ENCODE assay signal across 10 cellular contexts in the genomic region with DNA sequence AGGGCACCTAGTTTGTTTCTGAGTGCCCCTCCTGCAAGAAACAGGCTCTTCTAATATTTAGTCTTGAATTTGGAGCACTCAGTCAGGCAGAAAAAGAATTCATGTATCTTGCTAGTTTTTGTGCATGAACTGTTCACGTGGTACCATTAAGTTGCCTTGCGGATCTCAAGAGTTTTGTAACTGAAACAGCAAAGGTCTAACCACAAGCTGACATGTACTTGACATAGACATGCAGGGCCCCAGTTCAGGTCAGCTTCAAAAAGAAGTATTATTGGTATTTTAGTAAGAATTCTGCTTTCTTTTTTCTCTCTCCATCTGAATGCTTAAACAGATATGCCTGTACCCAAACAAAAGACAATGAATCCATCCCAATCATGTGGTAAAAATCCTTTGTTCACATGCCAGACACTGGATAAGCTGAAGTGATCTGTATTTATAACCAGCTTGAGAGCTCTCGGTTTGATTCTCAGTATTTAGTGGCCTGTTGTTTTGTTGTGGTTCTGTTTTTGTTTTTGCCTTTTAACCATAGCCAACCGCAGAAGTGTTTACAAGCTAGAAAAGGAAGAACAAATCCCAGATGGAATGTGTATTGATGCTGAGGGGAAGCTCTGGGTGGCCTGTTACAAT. TPM values are rescaled to one million over a fixed set of nuclear protein-coding genes. Genes with fewer than 3 reads are reported as not detected.
DNase-seq lines count a peak whose midpoint lies in the region; ATAC-seq, FAIRE-seq and TF ChIP-seq lines count a peak whose summit lies in the region.
"Had no signal": no experiment of that assay in that cellular context is flagged by ENCODE, and none has a peak within 500 bp of the region (broad histone marks: within the 10 kb centered on the region; RNA-seq: fewer than 3 reads in every experiment).

No MANE protein-coding gene starts in this region.

- WGBS in HepG2 (ENCODE audit: low lambda C conversion rate) = 40% methylated on average over 4 of the region's 4 CpGs
- WGBS in right lobe of liver (ENCODE audit: insufficient coverage, low coverage, low lambda C conversion rate, missing lambda C conversion rate) = 27% methylated on average over 3 of the region's 4 CpGs
- WGBS in thyroid gland, 2 donors = 11 to 16% methylated on average over 3 to 4 of the region's 4 CpGs

- TF ChIP-seq CTCF in HepG2 (CRISPR knock-in tag; IDR thresholded peaks at IDR 0.05) = no peak
- no peak for TF ChIP-seq CTCF in right lobe of liver (IDR thresholded peaks at IDR 0.05)
- TF ChIP-seq CTCF in thyroid gland (IDR thresholded peaks at IDR 0.05) = no peak

- H3K4me1 ChIP-seq in HepG2 (ENCODE audit: insufficient read depth, low read length) (peaks cover 27% of the 10 kb centered on the region), right lobe of liver (no peaks in the 10 kb centered on the region), thyroid gland (peaks cover 0 to 16% of the 10 kb centered on the region in 2 donors)

- intact Hi-C loops in HepG2 (cut with micrococcal nuclease; ENCODE audit: unreplicated experiment) (loop anchor here (5.0 kb wide), 1 partner anchor 59 kb away; no protein-coding TSS in a partner anchor), right lobe of liver (cut with DNase I) (no loop called here), thyroid gland (cut with DNase I) (no loop called here)

- TF ChIP-seq POLR2A in HepG2 (IDR thresholded peaks at IDR 0.05; ENCODE audit: insufficient read depth in 1 of 2, low read depth in 2 of 2, low read length in 2 of 2) (no peak), right lobe of liver (IDR thresholded peaks at IDR 0.05) (no peak), thyroid gland (IDR thresholded peaks at IDR 0.05) (no peak)

- no peak overlapping the region for H2AFZ ChIP-seq in HepG2 (ENCODE audit: low read length)

- no peaks in the 10 kb centered on the region for H3K27me3 ChIP-seq in HepG2 (ENCODE audit: control insufficient read depth in 1 of 2, insufficient read depth in 2 of 2, low read length in 2 of 2)
- no peaks in the 10 kb centered on the region for H3K27me3 ChIP-seq in right lobe of liver
- H3K27me3 ChIP-seq in thyroid gland = no peaks in the 10 kb centered on the region

- H3K36me3 ChIP-seq in HepG2 (replicated peaks in 1 of 2; ENCODE audit: control insufficient read depth in 1 of 2, insufficient read depth in 2 of 2, low read length in 2 of 2) = peaks cover 3 to 12% of the 10 kb centered on the region in 2 experiments; a peak in 1 of 5 replicates
- H3K36me3 ChIP-seq in right lobe of liver = peaks cover 0 to 63% (median 7%) of the 10 kb centered on the region in 4 donors
- H3K36me3 ChIP-seq in thyroid gland = no peaks in the 10 kb centered on the region

- H3K27ac Mint-ChIP-seq in effector memory CD8-positive, alpha-beta T cell = peak overlapping the region; percentile 78 to 84

- FAIRE-seq in HepG2 (lab: Jason Lieb, UNC) = no peak

- H3K9me3 Mint-ChIP-seq in effector memory CD8-positive, alpha-beta T cell = no peaks in the 10 kb centered on the region
- H3K9me3 Mint-ChIP-seq: IgD-negative memory B cell had no signal

- CTCF ChIA-PET in HepG2 (lab: Yijun Ruan, JAX; ENCODE audit: low intra/inter-chr PET ratio, low total read pairs) = no interaction called here

- 0 out of 2 replicates have a peak overlapping the region, but pooled peaks have one; percentile 7 for H3K4me2 ChIP-seq in HepG2 (ENCODE audit: low read depth, low read length)

- H3K4me3 ChIP-seq in HepG2 (replicated peaks in 1 of 3; ENCODE audit: insufficient read depth in 1 of 3, low read depth in 2 of 3, low read length in 3 of 3) = no peak overlapping the region
- no peak overlapping the region for H3K4me3 ChIP-seq in right lobe of liver
- H3K4me3 ChIP-seq in thyroid gland (replicated peaks in 1 of 3) = no peak overlapping the region

- no peak for TF ChIP-seq RAD21 in HepG2 (CRISPR knock-in tag; IDR thresholded peaks at IDR 0.05)

- peak overlapping the region; percentile 47 for H3K27ac ChIP-seq in HepG2 (ENCODE audit: extremely low read length, insufficient read depth, low read length)
- H3K27ac ChIP-seq in right lobe of liver = no peak overlapping the region
- peak overlapping the region; percentile 25 to 73 (median 50) for H3K27ac ChIP-seq in thyroid gland

- peak overlapping the region; percentile 8; the same call in 1 of the 2 replicates for H3K9ac ChIP-seq in HepG2 (ENCODE audit: insufficient read depth, low read depth, low read length)

- H4K20me1 ChIP-seq in HepG2 (ENCODE audit: insufficient read depth, low read length) = no peaks in the 10 kb centered on the region

- no peaks in the 10 kb centered on the region for H3K79me2 ChIP-seq in HepG2 (ENCODE audit: insufficient read depth, low read length)

- no peak overlapping the region for H3K4me3 Mint-ChIP-seq in effector memory CD8-positive, alpha-beta T cell
- H3K4me3 Mint-ChIP-seq: IgD-negative memory B cell had no signal

- peaks cover 2 to 9% of the 10 kb centered on the region in 2 donors for H3K4me1 Mint-ChIP-seq in effector memory CD8-positive, alpha-beta T cell (ENCODE audit: low read depth in 2 of 2)

- BruUV-seq in HepG2 (replicated peaks; lab: Mats Ljungman, UMichigan) = no TSS peak

- no peaks in the 10 kb centered on the region for H3K36me3 Mint-ChIP-seq in effector memory CD8-positive, alpha-beta T cell (ENCODE audit: insufficient read depth)
- H3K36me3 Mint-ChIP-seq: IgD-negative memory B cell had no signal

- no peaks in the 10 kb centered on the region for H3K27me3 Mint-ChIP-seq in effector memory CD8-positive, alpha-beta T cell
- H3K27me3 Mint-ChIP-seq: IgD-negative memory B cell had no signal

- ATAC-seq in HepG2 = no peak
- ATAC-seq in right lobe of liver = no peak
- ATAC-seq in effector memory CD8-positive, alpha-beta T cell (replicated peaks) = no peak
- no peak for ATAC-seq in left lobe of liver
- ATAC-seq in GM18870 (IDR thresholded peaks at IDR 0.05; ENCODE audit: unreplicated experiment) = no peak

- POLR2A ChIA-PET in HepG2 (lab: Yijun Ruan, JAX) = no interaction called here

- DNase-seq in HepG2 (ENCODE audit: low spot score) = no peak
- no peak for DNase-seq in right lobe of liver
- DNase-seq in MV-4-11 (lab: John Stamatoyannopoulos, UW) = peak; percentile 35
- no peak for DNase-seq in effector memory CD8-positive, alpha-beta T cell
- peak; percentile 8 to 9 for DNase-seq in thyroid gland
- no peak for DNase-seq in left lobe of liver (ENCODE audit: low spot score)
- DNase-seq in SHP77 (lab: John Stamatoyannopoulos, UW) = no peak
- DNase-seq: activated naive CD4-positive, alpha-beta T cell treated with Interleukin-2 at 50 U/mL for 16 hours had no signal

- peak in 1 of 2 experiments; percentile 62; a peak in 1 of 4 replicates for TF ChIP-seq EP300 in HepG2 (IDR thresholded peaks at IDR 0.05; ENCODE audit: low read depth in 2 of 2, low read length in 2 of 2)
- TF ChIP-seq EP300 in HepG2 (CRISPR knock-in tag; IDR thresholded peaks at IDR 0.05; ENCODE audit: borderline replicate concordance) = no peak

- in situ Hi-C loops in HepG2 (cut with HindIII; ENCODE audit: extremely low pct_ligation_motif_present, low pct_unique_long_range_greater_than_20kb) = loop anchor here (5.0 kb wide), 1 partner anchor 179 kb away; the partner anchor contains the start of gene JADE3

- H3K9me3 ChIP-seq in HepG2 (ENCODE audit: low read length) (no peaks in the 10 kb centered on the region), right lobe of liver (no peaks in the 10 kb centered on the region), thyroid gland (no peaks in the 10 kb centered on the region)

RNA-seq across cellular contexts. Expression of gene RGN, which starts 13.0 kb away (rescaled TPM):
- total RNA-seq in HepG2 (2016; rRNA removed; fragmentation: Illumina TruSeq; extraction: Trizol) = 74.4 and 76.6 TPM in 2 replicates
- 27.5 and 29.9 TPM in 2 replicates for total RNA-seq in HepG2 (2016; cell fraction: cytosol; rRNA removed; fragmentation: Illumina TruSeq; extraction: Trizol; ENCODE audit: low read depth)
- total RNA-seq in HepG2 (2016; cell fraction: insoluble cytoplasmic fraction; rRNA removed; fragmentation: Illumina TruSeq; extraction: Trizol) = 75.2 and 81.2 TPM in 2 replicates
- 43.9 and 52.1 TPM in 2 replicates for total RNA-seq in HepG2 (2016; cell fraction: membrane; rRNA removed; fragmentation: Illumina TruSeq; extraction: Trizol)
- total RNA-seq in HepG2 (2016; cell fraction: nucleus; rRNA removed; fragmentation: Illumina TruSeq; extraction: Trizol) = 32.9 and 41.3 TPM in 2 replicates
- polyA plus RNA-seq in HepG2 (2011; rRNA removed) = 19.6 and 22.5 TPM in 2 replicates
- 15.8 and 21.6 TPM in 2 replicates for polyA plus RNA-seq in HepG2 (2011; cell fraction: cytosol; rRNA removed)
- 10.3 and 12.8 TPM in 2 replicates for polyA plus RNA-seq in HepG2 (2011; cell fraction: nucleus; rRNA removed)
- 49.9 and 66.2 TPM in 2 replicates for polyA plus RNA-seq in HepG2 (2012)
- polyA plus RNA-seq in HepG2 (2016; cell fraction: cytosol; fragmentation: Illumina TruSeq; extraction: Trizol; ENCODE audit: low read depth) = 23.1 and 30.2 TPM in 2 replicates
- 66.9 and 75.7 TPM in 2 replicates for polyA plus RNA-seq in HepG2 (2016; cell fraction: insoluble cytoplasmic fraction; fragmentation: Illumina TruSeq; extraction: Trizol; ENCODE audit: low read depth)
- 30.1 and 37.0 TPM in 2 replicates for polyA plus RNA-seq in HepG2 (2016; cell fraction: membrane; fragmentation: Illumina TruSeq; extraction: Trizol; ENCODE audit: low read depth)
- 47.7 and 61.6 TPM in 2 replicates for polyA plus RNA-seq in HepG2 (2016; cell fraction: nucleus; fragmentation: Illumina TruSeq; extraction: Trizol; ENCODE audit: insufficient read depth, low read depth)
- 0.23 and 11.7 TPM in 2 replicates for polyA minus RNA-seq in HepG2 (2011; rRNA and poly(A)+ RNA removed; ENCODE audit: low replicate concordance)
- polyA minus RNA-seq in HepG2 (2011; cell fraction: cytosol; rRNA and poly(A)+ RNA removed) = 10.6 and 12.0 TPM in 2 replicates
- polyA minus RNA-seq in HepG2 (2011; cell fraction: nucleus; rRNA and poly(A)+ RNA removed) = 17.1 and 24.1 TPM in 2 replicates
- 100 to 1,000 TPM in 4 of 6 experiments, 10 to 100 TPM in 2; 44.6 to 292 (median 130) TPM for total RNA-seq in right lobe of liver
- 10 to 100 TPM; 19.6 to 29.6 (median 22.0) TPM for total RNA-seq in thyroid gland
- 188 TPM for total RNA-seq in left lobe of liver
- polyA plus RNA-seq: IgD-negative memory B cell had no signal

RNA-seq across cellular contexts. Expression of gene NDUFB11, which starts 53.2 kb away (rescaled TPM):
- total RNA-seq in HepG2 (2016; rRNA removed; fragmentation: Illumina TruSeq; extraction: Trizol) = 94.8 and 100 TPM in 2 replicates
- total RNA-seq in HepG2 (2016; cell fraction: cytosol; rRNA removed; fragmentation: Illumina TruSeq; extraction: Trizol; ENCODE audit: low read depth) = 63.5 and 69.5 TPM in 2 replicates
- 101 and 102 TPM in 2 replicates for total RNA-seq in HepG2 (2016; cell fraction: insoluble cytoplasmic fraction; rRNA removed; fragmentation: Illumina TruSeq; extraction: Trizol)
- total RNA-seq in HepG2 (2016; cell fraction: membrane; rRNA removed; fragmentation: Illumina TruSeq; extraction: Trizol) = 56.7 and 63.8 TPM in 2 replicates
- 50.3 and 51.3 TPM in 2 replicates for total RNA-seq in HepG2 (2016; cell fraction: nucleus; rRNA removed; fragmentation: Illumina TruSeq; extraction: Trizol)
- polyA plus RNA-seq in HepG2 (2011; rRNA removed) = 46.6 and 53.9 TPM in 2 replicates
- 62.7 and 82.8 TPM in 2 replicates for polyA plus RNA-seq in HepG2 (2011; cell fraction: cytosol; rRNA removed)
- polyA plus RNA-seq in HepG2 (2011; cell fraction: nucleus; rRNA removed) = 23.0 and 26.5 TPM in 2 replicates
- polyA plus RNA-seq in HepG2 (2012) = 42.6 and 54.4 TPM in 2 replicates
- polyA plus RNA-seq in HepG2 (2016; cell fraction: cytosol; fragmentation: Illumina TruSeq; extraction: Trizol; ENCODE audit: low read depth) = 79.8 and 82.5 TPM in 2 replicates
- polyA plus RNA-seq in HepG2 (2016; cell fraction: insoluble cytoplasmic fraction; fragmentation: Illumina TruSeq; extraction: Trizol; ENCODE audit: low read depth) = 92.6 and 96.5 TPM in 2 replicates
- polyA plus RNA-seq in HepG2 (2016; cell fraction: membrane; fragmentation: Illumina TruSeq; extraction: Trizol; ENCODE audit: low read depth) = 57.9 and 58.0 TPM in 2 replicates
- 81.9 and 89.2 TPM in 2 replicates for polyA plus RNA-seq in HepG2 (2016; cell fraction: nucleus; fragmentation: Illumina TruSeq; extraction: Trizol; ENCODE audit: insufficient read depth, low read depth)
- 77.2 and 279 TPM in 2 replicates for polyA minus RNA-seq in HepG2 (2011; rRNA and poly(A)+ RNA removed; ENCODE audit: low replicate concordance)
- 29.8 and 30.6 TPM in 2 replicates for polyA minus RNA-seq in HepG2 (2011; cell fraction: cytosol; rRNA and poly(A)+ RNA removed)
- 7.1 and 9.5 TPM in 2 replicates for polyA minus RNA-seq in HepG2 (2011; cell fraction: nucleus; rRNA and poly(A)+ RNA removed)
- total RNA-seq in right lobe of liver = 10 to 100 TPM; 37.8 to 64.0 (median 50.7) TPM
- total RNA-seq in thyroid gland = 100 to 1,000 TPM in 3 of 4 donors, 10 to 100 TPM in 1; 68.5 to 179 (median 107) TPM
- total RNA-seq in left lobe of liver = 67.1 TPM

RNA-seq across cellular contexts. Expression of gene RBM10, which starts 53.8 kb away (rescaled TPM):
- total RNA-seq in HepG2 (2016; rRNA removed; fragmentation: Illumina TruSeq; extraction: Trizol) = 41.6 and 43.1 TPM in 2 replicates
- 3.1 and 4.0 TPM in 2 replicates for total RNA-seq in HepG2 (2016; cell fraction: cytosol; rRNA removed; fragmentation: Illumina TruSeq; extraction: Trizol; ENCODE audit: low read depth)
- 35.5 and 44.5 TPM in 2 replicates for total RNA-seq in HepG2 (2016; cell fraction: insoluble cytoplasmic fraction; rRNA removed; fragmentation: Illumina TruSeq; extraction: Trizol)
- 12.2 and 12.8 TPM in 2 replicates for total RNA-seq in HepG2 (2016; cell fraction: membrane; rRNA removed; fragmentation: Illumina TruSeq; extraction: Trizol)
- 22.5 and 26.2 TPM in 2 replicates for total RNA-seq in HepG2 (2016; cell fraction: nucleus; rRNA removed; fragmentation: Illumina TruSeq; extraction: Trizol)
- 15.8 and 15.9 TPM in 2 replicates for polyA plus RNA-seq in HepG2 (2011; rRNA removed)
- polyA plus RNA-seq in HepG2 (2011; cell fraction: cytosol; rRNA removed) = 10.4 and 16.9 TPM in 2 replicates
- polyA plus RNA-seq in HepG2 (2011; cell fraction: nucleus; rRNA removed) = 45.1 and 59.0 TPM in 2 replicates
- polyA plus RNA-seq in HepG2 (2012) = 14.1 and 15.9 TPM in 2 replicates
- 2.7 and 3.4 TPM in 2 replicates for polyA plus RNA-seq in HepG2 (2016; cell fraction: cytosol; fragmentation: Illumina TruSeq; extraction: Trizol; ENCODE audit: low read depth)
- polyA plus RNA-seq in HepG2 (2016; cell fraction: insoluble cytoplasmic fraction; fragmentation: Illumina TruSeq; extraction: Trizol; ENCODE audit: low read depth) = 29.5 and 39.2 TPM in 2 replicates
- 6.9 and 7.3 TPM in 2 replicates for polyA plus RNA-seq in HepG2 (2016; cell fraction: membrane; fragmentation: Illumina TruSeq; extraction: Trizol; ENCODE audit: low read depth)
- polyA plus RNA-seq in HepG2 (2016; cell fraction: nucleus; fragmentation: Illumina TruSeq; extraction: Trizol; ENCODE audit: insufficient read depth, low read depth) = 49.1 and 54.4 TPM in 2 replicates
- 24.6 and 41.4 TPM in 2 replicates for polyA minus RNA-seq in HepG2 (2011; rRNA and poly(A)+ RNA removed; ENCODE audit: low replicate concordance)
- polyA minus RNA-seq in HepG2 (2011; cell fraction: cytosol; rRNA and poly(A)+ RNA removed) = 10.8 and 15.2 TPM in 2 replicates
- polyA minus RNA-seq in HepG2 (2011; cell fraction: nucleus; rRNA and poly(A)+ RNA removed) = 9.4 and 10.0 TPM in 2 replicates
- total RNA-seq in right lobe of liver = 10 to 100 TPM; 12.5 to 20.8 (median 15.2) TPM
- 10 to 100 TPM; 26.5 to 43.0 (median 35.2) TPM for total RNA-seq in thyroid gland
- total RNA-seq in left lobe of liver = 15.0 TPM

Comparison
In these comparisons a context has a peak if more than half of its experiments do, and no peak if none do; other contexts are left out.
1. H3K27ac ChIP-seq: peak in HepG2 (single experiment) and thyroid gland (3 of 3); none in right lobe of liver (0 of 3).
2. DNase-seq: peak in MV-4-11 (single experiment) and thyroid gland (2 of 2); none in HepG2 (single experiment), right lobe of liver (0 of 3), effector memory CD8-positive, alpha-beta T cell (0 of 3), left lobe of liver (single experiment) and SHP77 (0 of 2).